ENCODE assay signal across 8 cellular contexts in genomic region chr18:62957885-62958472, GRCh38.
DNase-seq lines count a peak whose midpoint lies in the region; ATAC-seq and TF ChIP-seq lines count a peak whose summit lies in the region.

No MANE protein-coding gene starts in this region.

- H3K27me3 ChIP-seq in right atrium auricular region = no peaks in the 10 kb centered on the region

- no peak overlapping the region for H3K4me3 ChIP-seq in right atrium auricular region

- H3K4me3 Mint-ChIP-seq in activated T-helper 17 cell treated with anti-CD3 and anti-CD28 coated beads, Interleukin-2, amount 50 U/mL, for 72 hours = no peak overlapping the region

- no peaks in the 10 kb centered on the region for H3K9me3 ChIP-seq in right atrium auricular region

- peaks cover under 1% of the 10 kb centered on the region for H3K36me3 ChIP-seq in right atrium auricular region

- ATAC-seq in GM19463 (IDR thresholded peaks at IDR 0.05; ENCODE audit: unreplicated experiment) = peak; percentile 69
- peak; percentile 81 for ATAC-seq in activated T-helper 17 cell treated with anti-CD3 and anti-CD28 coated beads, Interleukin-2, amount 50 U/mL, for 72 hours (replicated peaks)

- H3K4me1 ChIP-seq in right atrium auricular region = no peaks in the 10 kb centered on the region

- TF ChIP-seq CTCF in right atrium auricular region (IDR thresholded peaks at IDR 0.05) = peak; percentile 13 to 60

- no peak overlapping the region for H3K27ac ChIP-seq in right atrium auricular region

- no peaks in the 10 kb centered on the region for H3K4me1 Mint-ChIP-seq in activated T-helper 17 cell treated with anti-CD3 and anti-CD28 coated beads, Interleukin-2, amount 50 U/mL, for 72 hours

- no peaks in the 10 kb centered on the region for H3K36me3 Mint-ChIP-seq in activated T-helper 17 cell treated with anti-CD3 and anti-CD28 coated beads, Interleukin-2, amount 50 U/mL, for 72 hours (ENCODE audit: low read depth)

- H3K9me3 Mint-ChIP-seq in activated T-helper 17 cell treated with anti-CD3 and anti-CD28 coated beads, Interleukin-2, amount 50 U/mL, for 72 hours = no peaks in the 10 kb centered on the region

- no peak overlapping the region for H3K27ac Mint-ChIP-seq in activated T-helper 17 cell treated with anti-CD3 and anti-CD28 coated beads, Interleukin-2, amount 50 U/mL, for 72 hours

- DNase-seq in CD1c-positive myeloid dendritic cell (ENCODE audit: extremely low spot score) = peak; percentile 62
- DNase-seq in NCI-H1092 treated with DMSO at 0.1 percent for 48 hours (lab: John Stamatoyannopoulos, UW) = peak; percentile 67
- DNase-seq in right atrium auricular region (ENCODE audit: low spot score) = no peak
- DNase-seq in stimulated activated CD4-positive, alpha-beta T cell treated with anti-CD3 and anti-CD28 coated beads, Interleukin-4, amount 100 ng/mL, for 1 hour = peak; percentile 19
- no peak for DNase-seq in effector CD4-positive, alpha-beta T cell
- DNase-seq in NCI-H524 treated with DMSO at 0.1 percent for 48 hours (lab: John Stamatoyannopoulos, UW) = no peak

- H3K27me3 Mint-ChIP-seq in activated T-helper 17 cell treated with anti-CD3 and anti-CD28 coated beads, Interleukin-2, amount 50 U/mL, for 72 hours = no peaks in the 10 kb centered on the region

Comparison
In these comparisons a context has a peak if more than half of its experiments do, and no peak if none do; other contexts are left out.
1. DNase-seq: peak in CD1c-positive myeloid dendritic cell (single experiment), NCI-H1092 treated with DMSO at 0.1 percent for 48 hours (single experiment) and stimulated activated CD4-positive, alpha-beta T cell treated with anti-CD3 and anti-CD28 coated beads, Interleukin-4, amount 100 ng/mL, for 1 hour (single experiment); none in right atrium auricular region (single experiment), effector CD4-positive, alpha-beta T cell (single experiment) and NCI-H524 treated with DMSO at 0.1 percent for 48 hours (single experiment).